20 cellular contexts compared by ENCODE assay signal in genomic region chr19:45333609-45334303, GRCh38. TPM values are rescaled to one million over a fixed set of nuclear protein-coding genes. Genes with fewer than 3 reads are reported as not detected.
"Had no signal": no experiment of that assay in that cellular context is flagged by ENCODE, and none has a peak within 500 bp of the region (broad histone marks: within the 10 kb centered on the region; RNA-seq: fewer than 3 reads in every experiment).

No MANE protein-coding gene starts in this region.

- H3K27me3 ChIP-seq: gastrocnemius medialis had no signal

- H3K9me3 Mint-ChIP-seq: naive thymus-derived CD4-positive, alpha-beta T cell had no signal

- H3K4me2 ChIP-seq: smooth muscle cell had no signal

- H3K4me3 Mint-ChIP-seq: naive thymus-derived CD4-positive, alpha-beta T cell had no signal

- H3K36me3 ChIP-seq: esophagus muscularis mucosa, gastrocnemius medialis, heart right ventricle had no signal

- H3K36me3 Mint-ChIP-seq: naive thymus-derived CD4-positive, alpha-beta T cell had no signal

- H3K27ac ChIP-seq: epithelial cell of prostate, esophagus muscularis mucosa, gastrocnemius medialis, heart right ventricle had no signal

- H3K9me3 ChIP-seq: esophagus muscularis mucosa, gastrocnemius medialis, heart right ventricle had no signal

- DNase-seq: effector memory CD4-positive, alpha-beta T cell; gastrocnemius medialis; heart right ventricle; hypothalamus; kidney glomerular epithelial cell; mammary epithelial cell; naive thymus-derived CD4-positive, alpha-beta T cell; right cardiac atrium; stimulated activated CD4-positive, alpha-beta T cell treated with anti-CD3 and anti-CD28 coated beads, Interleukin-2, amount 100 ng/mL, for 48 hours; stimulated activated naive CD4-positive, alpha-beta T cell treated with Interleukin-2 at 50 U/mL for 16 hours; trophoblast cell had no signal

- ATAC-seq: gastrocnemius medialis; heart right ventricle; naive thymus-derived CD4-positive, alpha-beta T cell had no signal

- FAIRE-seq: islet of Langerhans had no signal

- H3K4me3 ChIP-seq: esophagus muscularis mucosa, gastrocnemius medialis, heart right ventricle, smooth muscle cell had no signal

RNA-seq across cellular contexts. Expression of gene KLC3, which starts 6.8 kb away (rescaled TPM):
- total RNA-seq: esophagus muscularis mucosa; fibroblast of villous mesenchyme; mesenteric fat pad; naive thymus-derived CD4-positive, alpha-beta T cell; osteocyte; right cardiac atrium had no signal
- polyA plus RNA-seq: neural cell had no signal

RNA-seq across cellular contexts. Expression of gene CKM, which starts 11.1 kb away (rescaled TPM):
- total RNA-seq: mammary epithelial cell; mesenteric fat pad; mononuclear cell; naive thymus-derived CD4-positive, alpha-beta T cell; osteocyte; smooth muscle cell had no signal
- polyA plus RNA-seq: mammary epithelial cell; naive thymus-derived CD4-positive, alpha-beta T cell; smooth muscle cell had no signal
